22 cellular contexts compared by ENCODE assay signal in the genomic region with DNA sequence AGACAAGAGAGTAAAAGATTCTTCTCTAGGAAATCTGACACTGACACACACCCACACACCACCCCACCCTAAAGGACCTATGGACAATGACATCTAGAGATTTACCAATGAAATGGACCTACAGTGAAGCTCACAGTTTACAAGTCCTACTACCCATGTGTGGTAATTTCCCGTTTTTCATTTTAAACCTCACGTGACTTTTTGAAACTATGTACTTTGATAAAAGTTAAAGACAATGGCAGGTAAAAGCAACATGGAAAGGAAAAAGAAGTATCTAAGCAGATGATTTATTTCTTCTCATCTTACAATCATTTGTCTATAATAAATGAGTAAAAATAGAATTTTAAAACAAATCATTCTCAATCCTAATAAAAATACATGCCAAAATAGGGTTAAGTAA. TPM values are rescaled to one million over a fixed set of nuclear protein-coding genes. Genes with fewer than 3 reads are reported as not detected.
DNase-seq lines count a peak whose midpoint lies in the region; ATAC-seq, FAIRE-seq and TF ChIP-seq lines count a peak whose summit lies in the region.
"Had no signal": no experiment of that assay in that cellular context is flagged by ENCODE, and none has a peak within 500 bp of the region (broad histone marks: within the 10 kb centered on the region; RNA-seq: fewer than 3 reads in every experiment).

No MANE protein-coding gene starts in this region.

- 93% methylated on average over 2 of the region's 2 CpGs for WGBS in HepG2 (ENCODE audit: low lambda C conversion rate)
- WGBS in right lobe of liver (ENCODE audit: insufficient coverage, low coverage, low lambda C conversion rate, missing lambda C conversion rate) = 91% methylated on average over 2 of the region's 2 CpGs
- WGBS in GM12878 (ENCODE audit: insufficient coverage, insufficient replicate concordance, low lambda C conversion rate, missing lambda C conversion rate) = 98% methylated on average over 2 of the region's 2 CpGs

- POLR2A ChIA-PET in HepG2 (lab: Yijun Ruan, JAX) (no interaction called here), HEK293 (lab: Yijun Ruan, JAX) (no interaction called here), GM12878 (lab: Charles Lee) (no interaction called here)

- intact Hi-C loops in HepG2 (cut with micrococcal nuclease; ENCODE audit: unreplicated experiment) (no loop called here), right lobe of liver (cut with DNase I) (no loop called here), GM12878 (cut with micrococcal nuclease; ENCODE audit: unreplicated experiment) (no loop called here)

- no peak for TF ChIP-seq POLR2A in HepG2 (IDR thresholded peaks at IDR 0.05; ENCODE audit: insufficient read depth in 1 of 2, low read depth in 2 of 2, low read length in 2 of 2)
- TF ChIP-seq POLR2A in right lobe of liver (IDR thresholded peaks at IDR 0.05) = no peak
- TF ChIP-seq POLR2A in GM12878 (IDR thresholded peaks at IDR 0.05; ENCODE audit: low read depth, low read length) = no peak
- no peak for TF ChIP-seq POLR2A in Peyer's patch (IDR thresholded peaks at IDR 0.05)

- ATAC-seq in HepG2 = no peak
- no peak for ATAC-seq in right lobe of liver
- no peak for ATAC-seq in GM12878
- ATAC-seq: A549; CD8-positive, alpha-beta T cell had no signal

- no peaks in the 10 kb centered on the region for H3K4me1 Mint-ChIP-seq in neural progenitor cell

- peaks cover 16% of the 10 kb centered on the region for H3F3A ChIP-seq in neural progenitor cell (ENCODE audit: low read depth)

- no peak overlapping the region for H3K27ac Mint-ChIP-seq in neural progenitor cell
- H3K27ac Mint-ChIP-seq: B cell; CD8-positive, alpha-beta T cell had no signal

- CTCF ChIA-PET in HepG2 (lab: Yijun Ruan, JAX; ENCODE audit: low intra/inter-chr PET ratio, low total read pairs) (no interaction called here), HEK293 (lab: Yijun Ruan, JAX) (interaction anchor here (0.7 kb wide), 1 partner anchor 1105 kb away, joined by 3 read pairs; no protein-coding TSS in a partner anchor), GM12878 (lab: Yijun Ruan, JAX) (interaction anchor here (0.6 to 1.3 kb wide), 3 partner anchors 10 to 29 kb away, joined by 3 to 5 read pairs (median 3); no protein-coding TSS in a partner anchor)

- RAD21 ChIA-PET in GM12878 (lab: Charles Lee; ENCODE audit: unreplicated experiment) = no interaction called here

- H4K20me1 ChIP-seq in HepG2 (ENCODE audit: insufficient read depth, low read length) (peaks cover 14% of the 10 kb centered on the region), GM12878 (ENCODE audit: control insufficient read depth, insufficient read depth) (no peaks in the 10 kb centered on the region), neural progenitor cell (ENCODE audit: low read depth) (peaks cover 14% of the 10 kb centered on the region)

- TF ChIP-seq RAD21 in HepG2 (CRISPR knock-in tag; IDR thresholded peaks at IDR 0.05) (no peak), GM12878 (IDR thresholded peaks at IDR 0.05; ENCODE audit: insufficient read depth, low read depth, low read length) (no peak)

- in situ Hi-C loops in HepG2 (cut with HindIII; ENCODE audit: extremely low pct_ligation_motif_present, low pct_unique_long_range_greater_than_20kb) = no loop called here
- in situ Hi-C loops in GM12878 (cut with MboI) = no loop called here

- H3K4me1 ChIP-seq in HepG2 (ENCODE audit: insufficient read depth, low read length) (peaks cover 2% of the 10 kb centered on the region), right lobe of liver (peaks cover 0 to 6% (median 0%) of the 10 kb centered on the region in 4 donors), HEK293 (ENCODE audit: control insufficient read depth, insufficient read depth, low read length) (no peaks in the 10 kb centered on the region), GM12878 (ENCODE audit: control insufficient read depth, insufficient read depth, low read length) (no peaks in the 10 kb centered on the region), neural progenitor cell (peaks cover 8% of the 10 kb centered on the region), Peyer's patch (no peaks in the 10 kb centered on the region)
- H3K4me1 ChIP-seq: A549; BLaER1 treated with 17β-estradiol and CSF1 and Interleukin-3, amounts not matched to agents 10 nM and 100 nM had no signal

- no peaks in the 10 kb centered on the region for H3K27me3 Mint-ChIP-seq in neural progenitor cell (ENCODE audit: insufficient read depth, low read depth)
- H3K27me3 Mint-ChIP-seq: B cell had no signal

- FAIRE-seq in HepG2 (lab: Jason Lieb, UNC) = no peak
- FAIRE-seq in GM12878 (lab: Jason Lieb, UNC) = no peak
- FAIRE-seq: A549, GM18507, H1 had no signal

- H3K9me3 ChIP-seq in HepG2 (ENCODE audit: low read length) = no peaks in the 10 kb centered on the region
- H3K9me3 ChIP-seq in right lobe of liver = no peaks in the 10 kb centered on the region
- H3K9me3 ChIP-seq in HEK293 (ENCODE audit: control insufficient read depth, insufficient read depth, low read depth, low read length) = no peaks in the 10 kb centered on the region
- peaks cover 5% of the 10 kb centered on the region; the same call in 2 of the 3 replicates for H3K9me3 ChIP-seq in GM12878 (replicated peaks; ENCODE audit: control insufficient read depth, insufficient read depth, low read length)
- H3K9me3 ChIP-seq in neural progenitor cell (ENCODE audit: low read depth) = no peaks in the 10 kb centered on the region
- no peaks in the 10 kb centered on the region for H3K9me3 ChIP-seq in Peyer's patch
- H3K9me3 ChIP-seq: BLaER1 treated with 17β-estradiol and CSF1 and Interleukin-3, amounts not matched to agents 10 nM and 100 nM; HAP-1 had no signal

- BruUV-seq in HepG2 (replicated peaks; lab: Mats Ljungman, UMichigan) (no TSS peak), GM12878 (replicated peaks; lab: Mats Ljungman, UMichigan) (no TSS peak)

- H3K9me3 Mint-ChIP-seq in neural progenitor cell = peaks cover 14% of the 10 kb centered on the region
- H3K9me3 Mint-ChIP-seq: CD8-positive, alpha-beta T cell had no signal

- H2AFZ ChIP-seq in HepG2 (ENCODE audit: low read length) = no peak overlapping the region
- no peak overlapping the region for H2AFZ ChIP-seq in GM12878 (ENCODE audit: control insufficient read depth, low read depth, low read length)
- H2AFZ ChIP-seq in neural progenitor cell (replicated peaks) = no peak overlapping the region

- TF ChIP-seq EP300 in HepG2 (IDR thresholded peaks at IDR 0.05; ENCODE audit: low read depth in 2 of 2, low read length in 2 of 2) (no peak), HepG2 (CRISPR knock-in tag; IDR thresholded peaks at IDR 0.05; ENCODE audit: borderline replicate concordance) (no peak), GM12878 (IDR thresholded peaks at IDR 0.05; ENCODE audit: borderline replicate concordance in 1 of 2, control insufficient read depth in 1 of 2, low read depth in 2 of 2, low read length in 2 of 2) (no peak)

- DNase-seq in HepG2 (ENCODE audit: low spot score) = no peak
- DNase-seq in right lobe of liver = no peak
- DNase-seq in GM12878 (ENCODE audit: low read depth, low spot score) = no peak
- DNase-seq in neural progenitor cell (ENCODE audit: low spot score) = no peak
- DNase-seq in dermis blood vessel endothelial cell = no peak
- DNase-seq in Peyer's patch = no peak
- no peak for DNase-seq in NCI-H1930 (lab: John Stamatoyannopoulos, UW)
- DNase-seq: CD8-positive, alpha-beta T cell; DMS 273 treated with DMSO at 0.1 percent for 48 hours; DMS53; DND-41; EL had no signal

- TF ChIP-seq CTCF in HepG2 (CRISPR knock-in tag; IDR thresholded peaks at IDR 0.05) (no peak), right lobe of liver (IDR thresholded peaks at IDR 0.05) (no peak), HEK293 (tag by site-specific recombination; IDR thresholded peaks at IDR 0.05) (no peak), GM12878 (IDR thresholded peaks at IDR 0.05 in 2 of 3, conservative IDR thresholded peaks at IDR 0.05 in 1 of 3; ENCODE audit: control insufficient read depth in 2 of 3, extremely low read depth in 1 of 3, insufficient read depth in 1 of 3, low read depth in 3 of 3, low read length in 3 of 3) (no peak), neural progenitor cell (IDR thresholded peaks at IDR 0.05) (no peak), Peyer's patch (IDR thresholded peaks at IDR 0.05) (no peak)

- no peaks in the 10 kb centered on the region for H3K27me3 ChIP-seq in HepG2 (ENCODE audit: control insufficient read depth in 1 of 2, insufficient read depth in 2 of 2, low read length in 2 of 2)
- H3K27me3 ChIP-seq in right lobe of liver = no peaks in the 10 kb centered on the region
- no peaks in the 10 kb centered on the region for H3K27me3 ChIP-seq in GM12878 (replicated peaks in 1 of 2; ENCODE audit: control insufficient read depth in 2 of 2, insufficient read depth in 2 of 2, low read length in 1 of 2)
- no peaks in the 10 kb centered on the region for H3K27me3 ChIP-seq in neural progenitor cell
- H3K27me3 ChIP-seq in Peyer's patch = no peaks in the 10 kb centered on the region
- H3K27me3 ChIP-seq: BLaER1 treated with 17β-estradiol and CSF1 and Interleukin-3, amounts not matched to agents 10 nM and 100 nM had no signal

- H3K9ac ChIP-seq in HepG2 (ENCODE audit: insufficient read depth, low read depth, low read length) = no peak overlapping the region
- H3K9ac ChIP-seq in GM12878 (ENCODE audit: control insufficient read depth, insufficient read depth, low read length) = no peak overlapping the region
- H3K9ac ChIP-seq in neural progenitor cell = no peak overlapping the region
- H3K9ac ChIP-seq: BLaER1 treated with 17β-estradiol and CSF1 and Interleukin-3, amounts not matched to agents 10 nM and 100 nM; KMS-11 had no signal

- H3K4me3 ChIP-seq in HepG2 (replicated peaks in 1 of 3; ENCODE audit: insufficient read depth in 1 of 3, low read depth in 2 of 3, low read length in 3 of 3) = no peak overlapping the region
- no peak overlapping the region for H3K4me3 ChIP-seq in right lobe of liver
- no peak overlapping the region for H3K4me3 ChIP-seq in HEK293 (ENCODE audit: low read depth, low read length)
- H3K4me3 ChIP-seq in GM12878 = no peak overlapping the region
- no peak overlapping the region for H3K4me3 ChIP-seq in neural progenitor cell
- H3K4me3 ChIP-seq in Peyer's patch = no peak overlapping the region
- H3K4me3 ChIP-seq: A549; BLaER1 treated with 17β-estradiol and CSF1 and Interleukin-3, amounts not matched to agents 10 nM and 100 nM; HAP-1 had no signal

- H3K79me2 ChIP-seq in HepG2 (ENCODE audit: insufficient read depth, low read length) = peaks cover 44% of the 10 kb centered on the region
- H3K79me2 ChIP-seq in GM12878 (ENCODE audit: control insufficient read depth, insufficient read depth, low read length) = peaks cover 2% of the 10 kb centered on the region
- peaks cover 74% of the 10 kb centered on the region for H3K79me2 ChIP-seq in neural progenitor cell (ENCODE audit: low read depth)

- H3K36me3 ChIP-seq in HepG2 (replicated peaks in 1 of 2; ENCODE audit: control insufficient read depth in 1 of 2, insufficient read depth in 2 of 2, low read length in 2 of 2) = peaks cover 8 to 49% of the 10 kb centered on the region in 2 experiments
- peaks cover 0 to 18% (median 7%) of the 10 kb centered on the region in 4 donors for H3K36me3 ChIP-seq in right lobe of liver
- H3K36me3 ChIP-seq in HEK293 (ENCODE audit: control insufficient read depth in 2 of 2, insufficient read depth in 1 of 2, low read length in 2 of 2) = peaks cover 14 to 45% of the 10 kb centered on the region in 2 experiments
- peaks cover 3 to 26% of the 10 kb centered on the region in 2 experiments for H3K36me3 ChIP-seq in GM12878 (ENCODE audit: control insufficient read depth in 2 of 2, insufficient read depth in 2 of 2, low read length in 1 of 2)
- H3K36me3 ChIP-seq in neural progenitor cell = no peaks in the 10 kb centered on the region
- H3K36me3 ChIP-seq in Peyer's patch = peaks cover 0 to 64% (median 0%) of the 10 kb centered on the region in 3 donors

- no peak overlapping the region for H3K4me2 ChIP-seq in HepG2 (ENCODE audit: low read depth, low read length)
- H3K4me2 ChIP-seq in GM12878 (ENCODE audit: control insufficient read depth, insufficient read depth) = no peak overlapping the region
- peak overlapping the region; percentile 37 for H3K4me2 ChIP-seq in neural progenitor cell
- H3K4me2 ChIP-seq: A549; BLaER1 treated with 17β-estradiol and CSF1 and Interleukin-3, amounts not matched to agents 10 nM and 100 nM; KMS-11 had no signal

- H3K27ac ChIP-seq in HepG2 (ENCODE audit: extremely low read length, insufficient read depth, low read length) (no peak overlapping the region), right lobe of liver (no peak overlapping the region), HEK293 (ENCODE audit: extremely low read depth, low read depth, low read length) (no peak overlapping the region), GM12878 (ENCODE audit: control insufficient read depth, insufficient read depth) (no peak overlapping the region), neural progenitor cell (peak overlapping the region; percentile 53), Peyer's patch (no peak overlapping the region)
- H3K27ac ChIP-seq: 22Rv1; A549; BLaER1 treated with 17β-estradiol and CSF1 and Interleukin-3, amounts not matched to agents 10 nM and 100 nM; HL-60; KMS-11 had no signal

- H3K36me3 Mint-ChIP-seq in neural progenitor cell = peaks cover 46% of the 10 kb centered on the region

- SMC1A ChIA-PET in GM12878 (lab: Charles Lee; ENCODE audit: uncharacterized antibody, unreplicated experiment) = interaction anchor here (0.5 to 0.9 kb wide), 3 partner anchors 11 to 895 kb away, joined by 3 to 5 read pairs (median 3); no protein-coding TSS in a partner anchor

- H3K4me3 Mint-ChIP-seq in neural progenitor cell = no peak overlapping the region
- H3K4me3 Mint-ChIP-seq: B cell; CD8-positive, alpha-beta T cell had no signal

RNA-seq across cellular contexts. Expression of a gene that starts 27.7 kb away (rescaled TPM):
- total RNA-seq in HepG2 (2016; rRNA removed; fragmentation: Illumina TruSeq; extraction: Trizol) = 38.5 and 49.1 TPM in 2 replicates
- total RNA-seq in HepG2 (2016; cell fraction: cytosol; rRNA removed; fragmentation: Illumina TruSeq; extraction: Trizol; ENCODE audit: low read depth) = 35.6 and 38.1 TPM in 2 replicates
- 34.9 and 46.6 TPM in 2 replicates for total RNA-seq in HepG2 (2016; cell fraction: insoluble cytoplasmic fraction; rRNA removed; fragmentation: Illumina TruSeq; extraction: Trizol)
- 30.1 and 35.1 TPM in 2 replicates for total RNA-seq in HepG2 (2016; cell fraction: membrane; rRNA removed; fragmentation: Illumina TruSeq; extraction: Trizol)
- 98.0 and 100 TPM in 2 replicates for total RNA-seq in HepG2 (2016; cell fraction: nucleus; rRNA removed; fragmentation: Illumina TruSeq; extraction: Trizol)
- 62.9 and 71.8 TPM in 2 replicates for polyA plus RNA-seq in HepG2 (2011; rRNA removed)
- polyA plus RNA-seq in HepG2 (2011; cell fraction: cytosol; rRNA removed) = 13.1 and 19.3 TPM in 2 replicates
- 111 and 115 TPM in 2 replicates for polyA plus RNA-seq in HepG2 (2011; cell fraction: nucleus; rRNA removed)
- 37.1 and 46.7 TPM in 2 replicates for polyA plus RNA-seq in HepG2 (2012)
- polyA plus RNA-seq in HepG2 (2016; cell fraction: cytosol; fragmentation: Illumina TruSeq; extraction: Trizol; ENCODE audit: low read depth) = 2.3 and 2.8 TPM in 2 replicates
- 20.9 and 25.4 TPM in 2 replicates for polyA plus RNA-seq in HepG2 (2016; cell fraction: insoluble cytoplasmic fraction; fragmentation: Illumina TruSeq; extraction: Trizol; ENCODE audit: low read depth)
- 5.5 and 7.5 TPM in 2 replicates for polyA plus RNA-seq in HepG2 (2016; cell fraction: membrane; fragmentation: Illumina TruSeq; extraction: Trizol; ENCODE audit: low read depth)
- 112 and 115 TPM in 2 replicates for polyA plus RNA-seq in HepG2 (2016; cell fraction: nucleus; fragmentation: Illumina TruSeq; extraction: Trizol; ENCODE audit: insufficient read depth, low read depth)
- polyA minus RNA-seq in HepG2 (2011; rRNA and poly(A)+ RNA removed; ENCODE audit: low replicate concordance) = 48.6 and 51.6 TPM in 2 replicates
- 23.2 and 29.9 TPM in 2 replicates for polyA minus RNA-seq in HepG2 (2011; cell fraction: cytosol; rRNA and poly(A)+ RNA removed)
- 236 and 239 TPM in 2 replicates for polyA minus RNA-seq in HepG2 (2011; cell fraction: nucleus; rRNA and poly(A)+ RNA removed)
- 10 to 100 TPM; 12.6 to 21.6 (median 13.6) TPM for total RNA-seq in right lobe of liver
- total RNA-seq in GM12878 (2013; cell fraction: nucleolus; rRNA removed) = 240 and 257 TPM in 2 replicates
- 37.6 and 38.9 TPM in 2 replicates for total RNA-seq in GM12878 (2014; rRNA removed)
- 31.8 and 39.8 TPM in 2 replicates for total RNA-seq in GM12878 (2014; rRNA removed; fragmentation: Illumina TruSeq; extraction: Trizol)
- total RNA-seq in GM12878 (2021) = 26.0 and 30.7 TPM in 2 replicates
- polyA plus RNA-seq in GM12878 (2011; ENCODE audit: low read depth) = 17.0 TPM
- polyA plus RNA-seq in GM12878 (2011; rRNA removed) = 46.8 and 52.3 TPM in 2 replicates
- 13.8 and 16.8 TPM in 2 replicates for polyA plus RNA-seq in GM12878 (2011; cell fraction: cytosol; rRNA removed)
- polyA plus RNA-seq in GM12878 (2011; cell fraction: nucleus; rRNA removed) = 87.9 and 113 TPM in 2 replicates
- 21.2 and 23.1 TPM in 2 replicates for polyA plus RNA-seq in GM12878 (2012)
- polyA plus RNA-seq in GM12878 (2014; fragmentation: Illumina TruSeq; extraction: Trizol) = 30.0 and 42.1 TPM in 2 replicates
- 10 to 100 TPM; 11.3 to 12.9 TPM for polyA plus RNA-seq in GM12878 (2014; fragmentation: Nextera tagmentation; extraction: Ambion mirVana)
- polyA plus RNA-seq in GM12878 (2014; rRNA removed) = 23.5 and 27.9 TPM in 2 replicates
- 10 to 100 TPM; 20.0 to 22.4 TPM for polyA plus RNA-seq in GM12878 (2016; fragmentation: Nextera tagmentation; extraction: Ambion mirVana)
- polyA minus RNA-seq in GM12878 (2011; rRNA and poly(A)+ RNA removed) = 45.3 and 50.5 TPM in 2 replicates
- polyA minus RNA-seq in GM12878 (2011; cell fraction: cytosol; rRNA and poly(A)+ RNA removed) = 9.8 and 13.4 TPM in 2 replicates
- 63.3 and 81.1 TPM in 2 replicates for polyA minus RNA-seq in GM12878 (2011; cell fraction: nucleus; rRNA and poly(A)+ RNA removed)
- 42.3 and 51.9 TPM in 2 replicates for total RNA-seq in neural progenitor cell (ENCODE audit: low replicate concordance)
- total RNA-seq in dermis blood vessel endothelial cell = 38.9 and 47.1 TPM in 2 replicates
- 10 to 100 TPM; 82.6 to 89.5 (median 85.3) TPM for total RNA-seq in Peyer's patch
